9 cellular contexts compared by ENCODE assay signal in genomic region chr7:51647931-51648351, GRCh38.
DNase-seq lines count a peak whose midpoint lies in the region; TF ChIP-seq lines count a peak whose summit lies in the region.
"Had no signal": no experiment of that assay in that cellular context is flagged by ENCODE, and none has a peak within 500 bp of the region (broad histone marks: within the 10 kb centered on the region; RNA-seq: fewer than 3 reads in every experiment).

No MANE protein-coding gene starts in this region.

- H3K4me3 ChIP-seq in choroid plexus epithelial cell (ENCODE audit: low read depth, low read length), result no peak overlapping the region
- H3K4me3 ChIP-seq: BLaER1 treated with 17β-estradiol and CSF1 and Interleukin-3, amounts not matched to agents 10 nM and 100 nM had no signal

- peak overlapping the region in 1 of 3 experiments; percentile 39 for H3K4me3 Mint-ChIP-seq in nephron

- H3K9me3 Mint-ChIP-seq in nephron, result peaks cover 4% of the 10 kb centered on the region

- H3K4me1 Mint-ChIP-seq in nephron, result peaks cover 13% of the 10 kb centered on the region

- H3K27ac Mint-ChIP-seq in nephron, result peak overlapping the region; percentile 10 to 51 (median 14)

- H3K27me3 Mint-ChIP-seq in nephron (ENCODE audit: low read depth), result no peaks in the 10 kb centered on the region

- DNase-seq in D341Med (ENCODE audit: low spot score), result peak; percentile 82
- peak; percentile 71 for DNase-seq in NCI-H345 (lab: John Stamatoyannopoulos, UW)
- peak; percentile 7 for DNase-seq in choroid plexus epithelial cell (ENCODE audit: low read depth)
- DNase-seq in T-helper 9 cell, result no peak
- no peak for DNase-seq in GM19238 (ENCODE audit: insufficient read length, low spot score)
- DNase-seq in AML-193 (lab: John Stamatoyannopoulos, UW), result no peak
- no peak for DNase-seq in dermis blood vessel endothelial cell

- H3K36me3 Mint-ChIP-seq in nephron (ENCODE audit: low read depth), result no peaks in the 10 kb centered on the region

- TF ChIP-seq CTCF in choroid plexus epithelial cell (conservative IDR thresholded peaks at IDR 0.05; ENCODE audit: low read depth, low read length), result no peak
- TF ChIP-seq CTCF in nephron (IDR thresholded peaks at IDR 0.05; ENCODE audit: unreplicated experiment in 3 of 3), result no peak

Comparison
In these comparisons a context has a peak if more than half of its experiments do, and no peak if none do; other contexts are left out.
1. DNase-seq: peak in D341Med (single experiment), NCI-H345 (single experiment) and choroid plexus epithelial cell (single experiment); none in T-helper 9 cell (single experiment), GM19238 (single experiment), AML-193 (0 of 2) and dermis blood vessel endothelial cell (single experiment).